22 cellular contexts compared by ENCODE assay signal in the genomic region with DNA sequence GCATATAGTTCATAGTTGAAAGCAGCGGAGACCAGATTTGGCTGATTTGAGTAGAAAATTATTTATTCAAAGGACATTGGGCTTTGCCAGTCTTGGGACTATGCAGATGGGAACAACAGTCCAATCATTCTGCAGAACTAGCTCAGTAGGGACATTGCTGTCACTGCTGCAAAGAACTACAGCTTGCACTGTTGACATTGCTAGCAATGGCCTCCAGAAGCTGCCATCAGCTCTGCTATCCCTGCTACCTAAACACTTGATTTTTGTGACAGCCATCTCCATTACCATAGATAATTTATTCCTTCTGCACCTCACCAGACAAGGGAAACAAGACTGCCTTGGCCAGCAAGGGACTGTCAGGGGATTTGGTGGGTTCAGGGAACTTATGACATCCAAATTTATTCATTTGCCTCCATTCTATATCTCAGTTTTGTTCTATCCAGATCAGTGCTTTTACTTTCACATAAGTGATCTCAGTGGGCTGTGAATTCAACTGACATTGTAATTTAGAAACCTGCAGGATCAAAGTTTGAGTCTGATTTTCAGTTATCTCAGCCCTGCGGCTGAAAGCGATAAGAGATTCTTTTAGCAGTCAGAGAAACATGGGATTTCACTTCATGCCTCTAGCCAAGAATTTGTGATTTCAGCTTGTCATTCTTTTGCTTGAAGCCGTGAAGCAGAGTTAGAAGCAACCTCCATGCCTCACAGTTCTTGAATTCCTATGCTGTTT.
DNase-seq lines count a peak whose midpoint lies in the region; ATAC-seq and TF ChIP-seq lines count a peak whose summit lies in the region.
"Had no signal": no experiment of that assay in that cellular context is flagged by ENCODE, and none has a peak within 500 bp of the region (broad histone marks: within the 10 kb centered on the region; RNA-seq: fewer than 3 reads in every experiment).

No MANE protein-coding gene starts in this region.

- H3K9ac ChIP-seq in mesendoderm (ENCODE audit: low read length) (no peak overlapping the region), GM23248 (no peak overlapping the region)

- no peaks in the 10 kb centered on the region for H3K9me2 ChIP-seq in GM23248 (ENCODE audit: insufficient read depth)

- H3K36me3 ChIP-seq in mesendoderm (ENCODE audit: control insufficient read depth, insufficient read depth, low read length) (no peaks in the 10 kb centered on the region), GM23248 (ENCODE audit: low read depth) (no peaks in the 10 kb centered on the region)
- H3K36me3 ChIP-seq: BE2C, breast epithelium, HAP-1 had no signal

- ATAC-seq in GM19035 (IDR thresholded peaks at IDR 0.05; ENCODE audit: unreplicated experiment) (peak; percentile 58), HG03378 (IDR thresholded peaks at IDR 0.05; ENCODE audit: unreplicated experiment) (peak; percentile 59)
- ATAC-seq: left ventricle myocardium superior; naive thymus-derived CD8-positive, alpha-beta T cell; Panc1 had no signal

- peak; percentile 24 for DNase-seq in GM13977 (ENCODE audit: low spot score)
- DNase-seq in mesendoderm: peak; percentile 3
- DNase-seq in DMS114 treated with DMSO at 0.1 percent for 48 hours (lab: John Stamatoyannopoulos, UW; ENCODE audit: unreplicated experiment): no peak
- no peak for DNase-seq in GM23248
- DNase-seq in DMS53 treated with DMSO at 0.1 percent for 48 hours (lab: John Stamatoyannopoulos, UW; ENCODE audit: unreplicated experiment): no peak
- no peak for DNase-seq in DMS 273 (lab: John Stamatoyannopoulos, UW; ENCODE audit: unreplicated experiment)
- DNase-seq: ACHN; activated CD4-positive, alpha-beta T cell treated with anti-CD3 and anti-CD28 coated beads for 4 hours; activated naive CD4-positive, alpha-beta T cell; activated T-cell treated with anti-CD3 and anti-CD28 coated beads, Interleukin-2, amount 50 U/mL, for 24 hours; amniotic stem cell; BE2C; DMS53; effector CD4-positive, alpha-beta T cell; left ventricle myocardium superior; naive thymus-derived CD8-positive, alpha-beta T cell; SHP77 had no signal

- no peak overlapping the region for H3K4me2 ChIP-seq in mesendoderm (ENCODE audit: low read length)
- H3K4me2 ChIP-seq in GM23248 (ENCODE audit: unreplicated experiment): no peak overlapping the region

- H3F3A ChIP-seq in GM23248 (ENCODE audit: insufficient read depth): no peaks in the 10 kb centered on the region

- no peak overlapping the region for H4K8ac ChIP-seq in mesendoderm (ENCODE audit: low read depth, low read length)

- H3K27me3 ChIP-seq in mesendoderm (ENCODE audit: insufficient read depth, low read length, poor library complexity) (no peaks in the 10 kb centered on the region), GM23248 (replicated peaks; ENCODE audit: insufficient read depth) (no peaks in the 10 kb centered on the region)
- H3K27me3 ChIP-seq: BE2C, breast epithelium had no signal

- H4K20me1 ChIP-seq in GM23248 (ENCODE audit: insufficient read depth): no peaks in the 10 kb centered on the region

- H3K4me3 ChIP-seq in mesendoderm (ENCODE audit: low read length) (no peak overlapping the region), GM23248 (no peak overlapping the region)
- H3K4me3 ChIP-seq: breast epithelium, HAP-1 had no signal

- no peak overlapping the region for H4K5ac ChIP-seq in mesendoderm (ENCODE audit: low read length)

- no peak overlapping the region for H3K23ac ChIP-seq in mesendoderm (ENCODE audit: low read length)

- no peak for TF ChIP-seq CTCF in GM13977 (IDR thresholded peaks at IDR 0.05; ENCODE audit: extremely low read depth, insufficient read depth, missing control alignments)

- H3K79me2 ChIP-seq in mesendoderm (ENCODE audit: control insufficient read depth, insufficient read depth, low read length): no peaks in the 10 kb centered on the region
- no peaks in the 10 kb centered on the region for H3K79me2 ChIP-seq in GM23248 (ENCODE audit: insufficient read depth)

- H2BK120ac ChIP-seq in mesendoderm (ENCODE audit: low read depth, low read length): no peak overlapping the region

- no peak overlapping the region for H2BK15ac ChIP-seq in mesendoderm (replicated peaks; ENCODE audit: low read depth)

- no CpG with 5 or more reads among the region's 4 CpGs for WGBS in mesendoderm (ENCODE audit: extremely low coverage, insufficient coverage, low lambda C conversion rate)
- WGBS in GM23248 (ENCODE audit: low coverage in 1 of 2, low lambda C conversion rate in 2 of 2, missing lambda C conversion rate in 2 of 2), 2 experiments: 34 to 41% methylated on average over 4 of the region's 4 CpGs

- no peaks in the 10 kb centered on the region for H3K79me1 ChIP-seq in mesendoderm (ENCODE audit: low read length)

- H2AFZ ChIP-seq in GM23248: no peak overlapping the region

- H3K18ac ChIP-seq in mesendoderm (ENCODE audit: low read length): no peak overlapping the region

- H2BK5ac ChIP-seq in mesendoderm (ENCODE audit: low read length): no peak overlapping the region

- H3K4ac ChIP-seq in mesendoderm (ENCODE audit: low read depth, low read length): no peak overlapping the region

- H3K56ac ChIP-seq in mesendoderm (ENCODE audit: low read length): no peak overlapping the region

- no peak overlapping the region for H2AK5ac ChIP-seq in mesendoderm (ENCODE audit: low read length)

- H3K9me3 ChIP-seq in GM23248 (ENCODE audit: low read depth): no peaks in the 10 kb centered on the region
- H3K9me3 ChIP-seq: BE2C, HAP-1 had no signal

- H3K4me1 ChIP-seq in mesendoderm (ENCODE audit: control insufficient read depth, low read depth, low read length): no peaks in the 10 kb centered on the region
- H3K4me1 ChIP-seq in GM23248 (ENCODE audit: insufficient read depth): no peaks in the 10 kb centered on the region
- H3K4me1 ChIP-seq: BE2C, breast epithelium, HAP-1 had no signal

- in situ Hi-C loops in GM13977 (cut with MboI; ENCODE audit: low pct_unique_long_range_greater_than_20kb, low sequenced_read_pairs, unreplicated experiment) (no loop called here), GM23248 (cut with MboI) (no loop called here)

- H3K27ac ChIP-seq in mesendoderm (ENCODE audit: low read depth, low read length): no peak overlapping the region
- H3K27ac ChIP-seq in GM23248: no peak overlapping the region
- H3K27ac ChIP-seq: breast epithelium had no signal

Comparison
In these comparisons a context has a peak if more than half of its experiments do, and no peak if none do; other contexts are left out.
1. DNase-seq: peak in GM13977 (single experiment) and mesendoderm (single experiment); none in DMS114 treated with DMSO at 0.1 percent for 48 hours (single experiment), GM23248 (single experiment), DMS53 treated with DMSO at 0.1 percent for 48 hours (single experiment) and DMS 273 (single experiment).